In genomic region chr5:81425569-81425968, GRCh38 we compare ENCODE assay signal across 9 cellular contexts. TPM values are rescaled to one million over a fixed set of nuclear protein-coding genes. Genes with fewer than 3 reads are reported as not detected.
A peak's percentile ranks its signal among the peaks of the same experiment; 100 is the strongest.
DNase-seq lines count a peak whose midpoint lies in the region; ATAC-seq and TF ChIP-seq lines count a peak whose summit lies in the region.
"Had no signal": no experiment of that assay in that cellular context is flagged by ENCODE, and none has a peak within 500 bp of the region (broad histone marks: within the 10 kb centered on the region; RNA-seq: fewer than 3 reads in every experiment).

No MANE protein-coding gene starts in this region.

- no peak overlapping the region for H2AFZ ChIP-seq in neural cell (ENCODE audit: low read depth, low read length)

- no peak for TF ChIP-seq EP300 in neural cell (conservative IDR thresholded peaks at IDR 0.05; ENCODE audit: poor library complexity, severe bottlenecking)

- H3K9ac ChIP-seq in neural cell (ENCODE audit: low read length) = no peak overlapping the region

- no peaks in the 10 kb centered on the region for H3K9me2 ChIP-seq in neural cell (ENCODE audit: insufficient read depth, low read length)

- H3K27me3 Mint-ChIP-seq in endothelial cell (ENCODE audit: unreplicated experiment) = no peaks in the 10 kb centered on the region

- TF ChIP-seq CTCF in endothelial cell (IDR thresholded peaks at IDR 0.05; ENCODE audit: unreplicated experiment) (peak; percentile 93), neural cell (IDR thresholded peaks at IDR 0.05; ENCODE audit: poor library complexity, severe bottlenecking) (peak; percentile 74), omental fat pad (IDR thresholded peaks at IDR 0.05) (no peak)

- peaks cover 2% of the 10 kb centered on the region for H3K36me3 Mint-ChIP-seq in endothelial cell (ENCODE audit: low read depth, unreplicated experiment)

- no peak overlapping the region for H3K27ac ChIP-seq in neural cell (ENCODE audit: low read length)

- H3K4me3 Mint-ChIP-seq in endothelial cell (ENCODE audit: unreplicated experiment) = no peak overlapping the region
- H3K4me3 Mint-ChIP-seq: T-helper 1 cell treated with Interleukin-12 subunit alpha and Interleukin-12 subunit beta and Interleukin-4 antibody, amounts not matched to agents 30 μg/mL and 1 μg/mL, for 36 hours had no signal

- H3K79me2 ChIP-seq in neural cell (replicated peaks; ENCODE audit: insufficient read depth, low read length) = no peaks in the 10 kb centered on the region

- H3K4me1 Mint-ChIP-seq in endothelial cell (ENCODE audit: unreplicated experiment) = no peaks in the 10 kb centered on the region

- DNase-seq in ELF-1 (ENCODE audit: low read depth, low spot score) (peak; percentile 20), RPMI7951 (ENCODE audit: low read depth) (peak; percentile 41), endothelial cell (ENCODE audit: low spot score) (no peak), omental fat pad (ENCODE audit: low spot score) (no peak)
- peak; percentile 54 for DNase-seq in Jurkat, Clone E6-1 (ENCODE audit: low read depth, low spot score)

- H3K27ac Mint-ChIP-seq in endothelial cell (ENCODE audit: unreplicated experiment) = no peak overlapping the region
- H3K27ac Mint-ChIP-seq: T-helper 1 cell treated with Interleukin-12 subunit alpha and Interleukin-12 subunit beta and Interleukin-4 antibody, amounts not matched to agents 30 μg/mL and 1 μg/mL, for 36 hours had no signal

- no peaks in the 10 kb centered on the region for H3K9me3 ChIP-seq in neural cell (ENCODE audit: low read length)

- no peaks in the 10 kb centered on the region for H3F3A ChIP-seq in neural cell (ENCODE audit: insufficient read depth, low read length, poor library complexity, severe bottlenecking)

- no peaks in the 10 kb centered on the region for H4K20me1 ChIP-seq in neural cell (ENCODE audit: insufficient read depth)

- no peak overlapping the region for H3K4me2 ChIP-seq in neural cell (ENCODE audit: low read length)

- no peak for ATAC-seq in HG03108 (IDR thresholded peaks at IDR 0.05; ENCODE audit: unreplicated experiment)
- ATAC-seq in omental fat pad (ENCODE audit: low FRiP score) = no peak
- no peak for ATAC-seq in HG02870 (IDR thresholded peaks at IDR 0.05; ENCODE audit: unreplicated experiment)

- no peak overlapping the region for H3K4me3 ChIP-seq in Jurkat, Clone E6-1 (ENCODE audit: low read length)
- no peak overlapping the region for H3K4me3 ChIP-seq in neural cell (ENCODE audit: low read length)

- H3K9me3 Mint-ChIP-seq in endothelial cell (ENCODE audit: unreplicated experiment) = no peaks in the 10 kb centered on the region
- H3K9me3 Mint-ChIP-seq: T-helper 1 cell treated with Interleukin-12 subunit alpha and Interleukin-12 subunit beta and Interleukin-4 antibody, amounts not matched to agents 30 μg/mL and 1 μg/mL, for 36 hours had no signal

- no peaks in the 10 kb centered on the region for H3K36me3 ChIP-seq in neural cell (ENCODE audit: insufficient read depth, low read length)

- peak; percentile 76 for TF ChIP-seq RAD21 in neural cell (conservative IDR thresholded peaks at IDR 0.05)

- no peaks in the 10 kb centered on the region for H3K27me3 ChIP-seq in neural cell (ENCODE audit: insufficient read depth, low read depth, low read length)

TF ChIP-seq in neural cell, 6 proteins besides CTCF, POLR2A, EP300 and RAD21:
- TF ChIP-seq POLR2AphosphoS5 (IDR thresholded peaks at IDR 0.05) (no peak), SMC3 (conservative IDR thresholded peaks at IDR 0.05; ENCODE audit: poor library complexity) (peak; percentile 80)
TF ChIP-seq in neural cell: peak in this region for 1.

RNA-seq across cellular contexts. Expression of gene ACOT12, which starts 31.6 kb away (rescaled TPM):
- polyA plus RNA-seq in Jurkat, Clone E6-1 (2012; ENCODE audit: insufficient read depth, insufficient read length) = not detected
- total RNA-seq in RPMI7951 (2014; rRNA removed; shearing (Covaris generic)) = not detected in 2 replicates
- total RNA-seq in endothelial cell (ENCODE audit: unreplicated experiment) = not detected
- polyA plus RNA-seq in neural cell = 1.2 and 3.0 TPM in 2 replicates
- polyA minus RNA-seq in neural cell = 4.1 and 7.9 TPM in 2 replicates
- total RNA-seq in omental fat pad = not detected

Comparison
In these comparisons a context has a peak if more than half of its experiments do, and no peak if none do; other contexts are left out.
1. DNase-seq: peak in ELF-1 (single experiment), Jurkat, Clone E6-1 (single experiment) and RPMI7951 (single experiment); none in endothelial cell (single experiment) and omental fat pad (single experiment).
2. CTCF ChIP-seq: peak in endothelial cell (single experiment) and neural cell (single experiment); none in omental fat pad (0 of 3).